ENCODE assay signal across 8 cellular contexts in the genomic region with DNA sequence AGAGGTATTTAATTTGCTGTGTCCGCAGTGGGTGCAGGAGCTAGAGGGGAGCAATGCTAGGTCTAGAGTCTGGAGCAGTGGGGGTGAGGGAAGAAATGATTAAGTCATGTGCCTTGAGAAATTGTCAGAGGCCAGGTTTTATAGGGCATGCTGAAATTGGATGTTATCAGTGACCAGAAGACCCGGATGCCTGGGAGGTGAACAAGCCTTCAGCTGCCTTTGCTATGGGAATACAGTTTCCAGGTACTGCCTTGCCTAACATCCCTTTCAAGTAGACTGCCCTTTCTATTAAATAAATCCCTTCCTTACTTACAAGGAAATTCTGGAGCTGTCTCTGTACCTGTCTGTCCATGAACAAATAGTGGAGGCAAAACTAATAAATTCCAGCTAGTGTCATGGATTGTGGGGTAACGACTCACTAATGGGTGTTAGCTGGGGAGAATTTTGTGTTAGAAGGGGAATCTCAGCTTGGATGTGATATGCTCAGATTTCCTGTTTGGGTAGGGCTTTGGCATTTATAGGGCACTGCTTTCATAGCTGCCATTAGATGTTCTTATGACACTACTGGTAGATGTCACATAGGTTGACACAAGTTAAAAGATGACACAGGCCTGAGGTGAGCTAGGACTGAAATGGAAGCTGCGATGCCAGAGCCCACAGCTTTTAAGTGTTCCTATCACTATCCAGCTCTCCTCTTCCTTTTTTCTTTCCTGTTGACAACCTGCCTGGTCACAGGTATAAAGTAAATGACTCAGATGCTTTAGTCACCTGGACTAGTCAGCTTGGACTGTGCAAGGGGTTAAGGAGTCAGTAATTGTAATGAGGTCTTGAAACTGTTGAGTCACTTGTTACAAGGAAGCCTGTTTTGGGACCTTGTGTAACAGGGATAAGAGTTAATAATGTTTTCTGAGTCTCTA. TPM values are rescaled to one million over a fixed set of nuclear protein-coding genes. Genes with fewer than 3 reads are reported as not detected.
DNase-seq lines count a peak whose midpoint lies in the region; ATAC-seq and TF ChIP-seq lines count a peak whose summit lies in the region.

No MANE protein-coding gene starts in this region.

- DNase-seq in AG04450 (ENCODE audit: low read depth, low spot score), result no peak
- peak; percentile 97 for DNase-seq in mammary epithelial cell
- DNase-seq in mucosa of descending colon, result no peak
- DNase-seq in NCI-H524 (lab: John Stamatoyannopoulos, UW), result no peak
- DNase-seq in left lobe of liver (ENCODE audit: low spot score), result no peak
- DNase-seq in posterior cingulate gyrus, result no peak
- DNase-seq in midbrain (lab: John Stamatoyannopoulos, UW), result no peak

- 31% methylated on average over 4 of the region's 4 CpGs for WGBS in mammary epithelial cell (ENCODE audit: low coverage, missing lambda C conversion rate)

- H3K27ac ChIP-seq in AG04450 (ENCODE audit: low read depth, low read length), result peak overlapping the region; percentile 12
- H3K27ac ChIP-seq in HUES48 (ENCODE audit: low read depth, low read length), result peak overlapping the region; percentile 10
- peak overlapping the region; percentile 95 for H3K27ac ChIP-seq in mammary epithelial cell (ENCODE audit: insufficient read depth, low read depth, low read length)

- no peaks in the 10 kb centered on the region for H3K27me3 ChIP-seq in AG04450 (ENCODE audit: control insufficient read depth, insufficient read depth, low read length)
- H3K27me3 ChIP-seq in HUES48 (ENCODE audit: control insufficient read depth, insufficient read depth, low read length), result no peaks in the 10 kb centered on the region
- H3K27me3 ChIP-seq in mammary epithelial cell (ENCODE audit: insufficient read depth, low read length), result no peaks in the 10 kb centered on the region

- in situ Hi-C loops in mammary epithelial cell (cut with MboI; ENCODE audit: low sequenced_read_pairs in 2 of 2), result no loop called here

- no peak overlapping the region for H3K4me3 ChIP-seq in AG04450 (ENCODE audit: low read depth, low read length)
- no peak overlapping the region for H3K4me3 ChIP-seq in HUES48 (ENCODE audit: low read depth, low read length)
- H3K4me3 ChIP-seq in mammary epithelial cell (replicated peaks in 1 of 3; ENCODE audit: insufficient read depth in 1 of 3, low read depth in 2 of 3, low read length in 3 of 3), result peak overlapping the region in 1 of 3 experiments; percentile 3
- no peak overlapping the region for H3K4me3 ChIP-seq in mucosa of descending colon

- H4K20me1 ChIP-seq in mammary epithelial cell (ENCODE audit: insufficient read depth, low read length), result no peaks in the 10 kb centered on the region

- H3K36me3 ChIP-seq in HUES48 (ENCODE audit: control insufficient read depth, insufficient read depth, low read length) (peaks cover 43% of the 10 kb centered on the region), mammary epithelial cell (ENCODE audit: insufficient read depth, low read length) (peaks cover 17% of the 10 kb centered on the region), mucosa of descending colon (ENCODE audit: low read depth) (no peaks in the 10 kb centered on the region)

- TF ChIP-seq CTCF in AG04450 (IDR thresholded peaks at IDR 0.05; ENCODE audit: low read depth, low read length), result no peak
- TF ChIP-seq CTCF in mammary epithelial cell (conservative IDR thresholded peaks at IDR 0.05 in 1 of 2, IDR thresholded peaks at IDR 0.05 in 1 of 2; ENCODE audit: extremely low read depth in 1 of 2, insufficient read depth in 1 of 2, low read depth in 1 of 2, low read length in 2 of 2), result no peak
- TF ChIP-seq CTCF in mucosa of descending colon (IDR thresholded peaks at IDR 0.05), result no peak

- no peak overlapping the region for H2AFZ ChIP-seq in mammary epithelial cell (ENCODE audit: low read depth, low read length)

- POLR2A ChIA-PET in AG04450 (lab: Yijun Ruan, JAX), result interaction anchor here (0.6 to 2.0 kb wide), 6 partner anchors 13 to 124 kb away, joined by 3 to 7 read pairs (median 4); no protein-coding TSS in a partner anchor

- H3K9ac ChIP-seq in HUES48 (ENCODE audit: low read depth, low read length), result no peak overlapping the region
- peak overlapping the region; percentile 83 for H3K9ac ChIP-seq in mammary epithelial cell (ENCODE audit: insufficient read depth, low read length)

- H3K4me1 ChIP-seq in HUES48 (ENCODE audit: control insufficient read depth, insufficient read depth, low read length), result peaks cover 44% of the 10 kb centered on the region
- peaks cover 44% of the 10 kb centered on the region for H3K4me1 ChIP-seq in mammary epithelial cell (ENCODE audit: insufficient read depth, low read length)
- peaks cover 71% of the 10 kb centered on the region for H3K4me1 ChIP-seq in mucosa of descending colon (ENCODE audit: low read depth)

- peak; percentile 68 for ATAC-seq in mucosa of descending colon
- no peak for ATAC-seq in left lobe of liver

- H3K9me3 ChIP-seq in AG04450 (ENCODE audit: control insufficient read depth, insufficient read depth, low read length), result no peaks in the 10 kb centered on the region
- H3K9me3 ChIP-seq in HUES48 (ENCODE audit: control insufficient read depth, insufficient read depth, low read length), result no peaks in the 10 kb centered on the region
- H3K9me3 ChIP-seq in mammary epithelial cell (replicated peaks; ENCODE audit: insufficient read depth, low read length), result no peaks in the 10 kb centered on the region
- no peaks in the 10 kb centered on the region for H3K9me3 ChIP-seq in mucosa of descending colon

- CTCF ChIA-PET in AG04450 (lab: Charles Lee), result interaction anchor here (0.6 to 8.0 kb wide), 7 partner anchors 14 to 207 kb away, joined by 3 to 92 read pairs (median 6); no protein-coding TSS in a partner anchor
- CTCF ChIA-PET in mammary epithelial cell (lab: Charles Lee; ENCODE audit: low non-redundant PET), result interaction anchor here (0.5 to 1.2 kb wide), 4 partner anchors 33 to 1199 kb away, joined by 4 to 9 read pairs (median 4); no protein-coding TSS in a partner anchor

- TSS peak; percentile 96 for BruUV-seq in mammary epithelial cell (replicated peaks; lab: Mats Ljungman, UMichigan)

- intact Hi-C loops in mammary epithelial cell (cut with micrococcal nuclease), result no loop called here
- intact Hi-C loops in mucosa of descending colon (cut with DNase I, micrococcal nuclease), result no loop called here
- intact Hi-C loops in posterior cingulate gyrus (cut with DNase I), result loop anchor here (10.0 kb wide), 1 partner anchor 93 kb away; no protein-coding TSS in a partner anchor

- dilution Hi-C loops in mammary epithelial cell (cut with HindIII; ENCODE audit: low sequenced_read_pairs), result no loop called here

- peaks cover 96% of the 10 kb centered on the region for H3K79me2 ChIP-seq in mammary epithelial cell (ENCODE audit: insufficient read depth, low read length)

- peak overlapping the region; percentile 71 for H3K4me2 ChIP-seq in mammary epithelial cell (ENCODE audit: insufficient read depth, low read depth, low read length)

RNA-seq across cellular contexts. Expression of a gene that starts 21.3 kb away (rescaled TPM):
- polyA plus RNA-seq in AG04450 (2011; rRNA removed), result 62.6 and 74.8 TPM in 2 replicates
- 163 and 178 TPM in 2 replicates for polyA minus RNA-seq in AG04450 (2011; rRNA and poly(A)+ RNA removed)
- total RNA-seq in mammary epithelial cell, result 100 to 1,000 TPM in 1 of 2 donors, 10 to 100 TPM in 1; 65.0 to 103 TPM
- 16.9 TPM for polyA plus RNA-seq in mammary epithelial cell
- 67.0 TPM for polyA minus RNA-seq in mammary epithelial cell
- total RNA-seq in mucosa of descending colon, result 100 to 1,000 TPM in 2 of 3 donors, 10 to 100 TPM in 1; 86.2 to 128 (median 110) TPM
- 53.1 TPM for total RNA-seq in left lobe of liver

Comparison
In these comparisons a context has a peak if more than half of its experiments do, and no peak if none do; other contexts are left out.
1. H3K27ac ChIP-seq: peak in every context shown above with its lines; median percentile 95 in mammary epithelial cell; 12 in AG04450; 10 in HUES48.